1 cellular context compared by ENCODE assay signal in genomic region chr11:66905631-66906030, GRCh38.
TF ChIP-seq lines count a peak whose summit lies in the region.

No MANE protein-coding gene starts in this region.

TF ChIP-seq in WTC11, 78 proteins besides CTCF, POLR2A, EP300 and RAD21 (continued from another document):
- TF ChIP-seq E2F5 (CRISPR knock-in tag; IDR thresholded peaks at IDR 0.05) (no peak), NFYB (CRISPR knock-in tag; conservative IDR thresholded peaks at IDR 0.05; ENCODE audit: low read depth) (no peak), TCF7 (CRISPR knock-in tag; IDR thresholded peaks at IDR 0.05; ENCODE audit: low read depth) (no peak), ZBTB21 (CRISPR knock-in tag; IDR thresholded peaks at IDR 0.05; ENCODE audit: borderline replicate concordance) (no peak), TEAD1 (CRISPR knock-in tag; IDR thresholded peaks at IDR 0.05) (no peak), PRRX2 (CRISPR knock-in tag; IDR thresholded peaks at IDR 0.05) (no peak), FOXP1 (CRISPR knock-in tag; IDR thresholded peaks at IDR 0.05; ENCODE audit: borderline replicate concordance) (no peak), ELF4 (CRISPR knock-in tag; IDR thresholded peaks at IDR 0.05; ENCODE audit: low read depth) (no peak), SMAD3 (CRISPR knock-in tag; IDR thresholded peaks at IDR 0.05; ENCODE audit: borderline replicate concordance) (no peak)
